In the genomic region with DNA sequence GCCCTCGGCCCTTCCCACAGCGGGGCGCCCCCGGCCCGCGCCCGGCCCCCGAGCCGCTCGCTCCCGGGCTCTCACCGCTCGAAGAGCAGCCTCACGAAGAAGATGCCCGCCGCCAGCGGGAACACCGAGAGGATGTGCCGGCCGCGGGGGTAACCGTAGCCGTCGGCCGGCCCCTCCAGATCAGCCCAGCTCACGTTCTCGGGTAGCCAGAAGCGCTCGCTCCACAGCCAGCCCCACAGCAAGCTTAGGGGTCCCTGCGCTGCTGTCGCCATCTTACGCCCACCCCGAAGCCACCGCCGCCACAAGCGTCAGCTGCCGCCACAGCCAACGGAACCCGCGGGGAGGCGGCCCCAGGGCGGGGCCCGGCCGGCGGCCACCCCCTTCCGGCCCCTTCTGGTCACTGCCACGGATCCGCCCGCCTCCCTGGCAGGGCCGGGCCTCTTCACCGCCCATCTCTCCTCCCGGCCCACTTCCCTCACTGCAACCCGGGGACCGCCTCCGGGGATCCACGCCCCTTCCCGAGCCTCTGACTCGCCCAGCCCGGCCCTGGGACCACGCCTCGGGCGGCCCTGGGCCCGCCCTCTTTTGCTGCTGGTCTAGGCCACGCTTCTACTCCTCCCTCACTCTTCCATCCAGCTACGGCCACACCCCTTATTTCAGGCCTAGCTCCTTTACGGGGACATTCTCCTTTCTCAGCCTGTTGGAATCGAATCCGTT, we compare ENCODE assay signal across 8 cellular contexts. TPM values are rescaled to one million over a fixed set of nuclear protein-coding genes. Genes with fewer than 3 reads are reported as not detected.
DNase-seq lines count a peak whose midpoint lies in the region; ATAC-seq and TF ChIP-seq lines count a peak whose summit lies in the region.

A gene with protein sequence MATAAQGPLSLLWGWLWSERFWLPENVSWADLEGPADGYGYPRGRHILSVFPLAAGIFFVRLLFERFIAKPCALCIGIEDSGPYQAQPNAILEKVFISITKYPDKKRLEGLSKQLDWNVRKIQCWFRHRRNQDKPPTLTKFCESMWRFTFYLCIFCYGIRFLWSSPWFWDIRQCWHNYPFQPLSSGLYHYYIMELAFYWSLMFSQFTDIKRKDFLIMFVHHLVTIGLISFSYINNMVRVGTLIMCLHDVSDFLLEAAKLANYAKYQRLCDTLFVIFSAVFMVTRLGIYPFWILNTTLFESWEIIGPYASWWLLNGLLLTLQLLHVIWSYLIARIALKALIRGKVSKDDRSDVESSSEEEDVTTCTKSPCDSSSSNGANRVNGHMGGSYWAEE (minus strand): TSS at position 344 of the 717 bp plus-strand sequence. CDS start 72 bp downstream, at position 272.

- H3K27me3 ChIP-seq in right atrium auricular region: no peaks in the 10 kb centered on the region
- no peaks in the 10 kb centered on the region for H3K27me3 ChIP-seq in uterus

- no peaks in the 10 kb centered on the region for H3K36me3 ChIP-seq in right atrium auricular region
- H3K36me3 ChIP-seq in uterus: no peaks in the 10 kb centered on the region

- ATAC-seq in GM18499 (IDR thresholded peaks at IDR 0.05; ENCODE audit: insufficient read depth, unreplicated experiment) (peak; percentile 77), HG02943 (IDR thresholded peaks at IDR 0.05; ENCODE audit: low read depth, unreplicated experiment) (peak; percentile 97)

- H3K4me1 ChIP-seq in right atrium auricular region (peaks cover 0 to 18% of the 10 kb centered on the region in 2 donors), uterus (no peaks in the 10 kb centered on the region)

- peak in 1 of 2 donors; percentile 44 for TF ChIP-seq CTCF in right atrium auricular region (IDR thresholded peaks at IDR 0.05)
- peak in 3 of 4 experiments; percentile 14 to 44 (median 31) for TF ChIP-seq CTCF in uterus (IDR thresholded peaks at IDR 0.05)

- intact Hi-C loops in T-helper 2 cell treated with Interferon-gamma antibody and Interleukin-4, amounts not matched to agents 100 ng/mL and 5 ng/mL, for 36 hours (cut with micrococcal nuclease): loop anchor here (1.0 to 10.0 kb wide), 4 partner anchors 55 to 878 kb away; a partner anchor contains a TSS
- intact Hi-C loops in uterus (cut with DNase I; ENCODE audit: low total_unique reads): no loop called here

- peak within 1 kb of the TSS; percentile 95 to 99 for H3K4me3 ChIP-seq in right atrium auricular region
- H3K4me3 ChIP-seq in uterus: peak within 1 kb of the TSS; percentile 63 to 78

- peak; percentile 77 to 83 for TF ChIP-seq POLR2A in uterus (IDR thresholded peaks at IDR 0.05)

- peak within 1 kb of the TSS; percentile 95 to 98 for H3K27ac ChIP-seq in right atrium auricular region
- peak within 1 kb of the TSS; percentile 91 to 93 for H3K27ac ChIP-seq in uterus

- H3K9me3 ChIP-seq in right atrium auricular region (no peaks in the 10 kb centered on the region), uterus (no peaks in the 10 kb centered on the region)

- DNase-seq in NCI-H187 treated with DMSO at 0.1 percent for 48 hours (lab: John Stamatoyannopoulos, UW) (peak; percentile 96), anterior cingulate cortex (lab: John Stamatoyannopoulos, UW) (peak; percentile 73 to 99 (median 96)), right atrium auricular region (ENCODE audit: low spot score) (peak; percentile 98), pulmonary artery endothelial cell (ENCODE audit: low read depth, low spot score) (peak; percentile 95), uterus (peak; percentile 99)

RNA-seq across cellular contexts. Expression of the gene that starts here (rescaled TPM):
- total RNA-seq in T-helper 2 cell treated with Interferon-gamma antibody and Interleukin-4, amounts not matched to agents 100 ng/mL and 5 ng/mL, for 36 hours: 67.9 and 69.0 TPM in 2 replicates
- total RNA-seq in right atrium auricular region (10 to 100 TPM in 1 of 2 donors, 1 to 10 TPM in 1; 6.7 to 11.2 TPM), pulmonary artery endothelial cell (44.1 and 49.5 TPM in 2 replicates), uterus (10 to 100 TPM in 3 of 4 donors, 1 to 10 TPM in 1; 9.1 to 73.9 (median 40.5) TPM)

Comparison
In these comparisons a context has a peak if more than half of its experiments do, and no peak if none do; other contexts are left out.
1. Peak in every context shown above with its lines: DNase-seq, ATAC-seq, H3K4me3 ChIP-seq and H3K27ac ChIP-seq.